1 cellular context compared by ENCODE assay signal in the genomic region with DNA sequence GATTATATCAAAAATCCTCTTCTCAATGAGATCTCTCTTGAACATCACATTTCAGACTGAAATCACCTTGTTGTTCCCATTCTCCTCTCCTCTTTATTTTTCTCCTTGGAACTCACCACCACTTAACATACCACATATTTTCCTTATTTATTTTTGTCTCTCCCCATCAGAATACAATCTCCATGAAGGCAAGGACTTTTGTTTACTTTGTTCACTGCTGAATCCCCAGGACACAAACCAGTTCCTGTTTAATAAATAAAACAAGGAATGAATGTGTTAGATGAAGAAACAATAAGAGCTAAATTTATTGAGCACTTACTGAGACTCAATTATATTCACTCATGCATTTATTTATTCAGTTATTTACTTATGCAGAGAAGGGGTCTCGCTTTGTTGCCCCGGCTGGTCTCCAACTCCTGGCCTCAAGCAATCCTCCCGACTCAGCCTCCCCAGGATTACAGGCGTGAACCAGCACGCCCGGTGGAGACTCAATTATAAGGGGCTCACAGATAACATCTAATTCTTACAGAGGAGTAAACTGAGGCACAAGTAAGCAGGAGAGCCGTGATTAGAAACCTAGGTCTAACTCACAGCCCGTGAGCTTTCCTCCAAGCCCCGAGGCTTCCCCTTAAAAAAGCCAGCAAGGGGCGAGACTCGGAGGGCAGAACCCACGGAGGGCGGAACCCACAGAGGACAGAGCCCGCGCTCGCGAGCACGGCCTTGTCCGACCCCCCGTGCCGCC.
TF ChIP-seq lines count a peak whose summit lies in the region.

No MANE protein-coding gene starts in this region.

TF ChIP-seq in IMR-90, 13 proteins besides CTCF, POLR2A, EP300 and RAD21 (continued from another document):
- TF ChIP-seq MXI1 (IDR thresholded peaks at IDR 0.05; ENCODE audit: borderline replicate concordance, low read depth, low read length) (no peak), MAZ (IDR thresholded peaks at IDR 0.05; ENCODE audit: borderline replicate concordance, low read depth, low read length) (no peak)
